In the genomic region with DNA sequence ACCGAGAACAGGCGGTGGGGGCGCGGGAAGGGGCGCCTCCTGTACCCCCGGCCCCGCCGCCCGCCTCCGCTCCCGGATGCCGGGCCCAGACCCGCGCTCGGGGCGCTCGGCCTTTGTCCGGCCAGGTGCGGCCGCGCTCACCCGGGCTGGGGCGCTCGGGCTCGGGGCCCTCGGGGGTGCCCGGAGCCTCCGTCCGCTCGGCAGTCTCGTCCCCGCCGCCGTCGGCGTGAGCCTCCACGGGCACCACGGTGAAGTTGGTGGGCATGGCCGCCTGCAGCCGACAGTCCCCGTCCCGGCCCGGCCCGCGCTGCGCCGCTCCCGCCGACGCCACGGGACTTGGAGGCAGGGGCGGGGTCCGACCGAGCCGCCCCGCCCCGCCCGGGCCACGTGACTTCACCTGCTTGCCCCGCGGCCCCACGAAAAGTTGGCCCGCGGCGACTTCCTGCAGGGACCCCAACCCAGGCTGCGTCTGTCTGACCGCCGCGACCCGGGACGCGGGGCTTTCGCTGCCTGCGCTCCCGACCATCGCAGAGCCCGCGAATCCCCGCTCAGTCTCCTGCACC, we compare ENCODE assay signal across 8 cellular contexts. TPM values are rescaled to one million over a fixed set of nuclear protein-coding genes. Genes with fewer than 3 reads are reported as not detected.
DNase-seq lines count a peak whose midpoint lies in the region; ATAC-seq and TF ChIP-seq lines count a peak whose summit lies in the region.

SLC12A7 (minus strand) TSS at position 337 of the 563 bp plus-strand sequence; CDS start at position 265, 72 bp downstream.

- peak; percentile 60 for ATAC-seq in HG02973 (IDR thresholded peaks at IDR 0.05; ENCODE audit: unreplicated experiment)

- H2AFZ ChIP-seq in osteoblast (ENCODE audit: low read length), result peak within 1 kb of the TSS; percentile 62

- no peak within 1 kb of the TSS for H3K27ac ChIP-seq in osteoblast (ENCODE audit: low read depth, low read length)
- peak within 1 kb of the TSS; percentile 80 to 94 (median 94) for H3K27ac ChIP-seq in transverse colon

- peak; percentile 70 for DNase-seq in NOMO-1 treated with DMSO at 0.1 percent for 48 hours (lab: John Stamatoyannopoulos, UW; ENCODE audit: unreplicated experiment)
- DNase-seq in activated effector memory CD4-positive, alpha-beta T cell treated with anti-CD3 and anti-CD28 coated beads, Interleukin-2, amount 50 U/mL, for 16 hours, result peak; percentile 85
- peak; percentile 58 for DNase-seq in germinal center (ENCODE audit: low spot score)
- peak; percentile 96 for DNase-seq in osteoblast (ENCODE audit: insufficient read length, low spot score, missing footprints)
- peak; percentile 81 for DNase-seq in transverse colon
- no peak for DNase-seq in NCI-H82 (lab: John Stamatoyannopoulos, UW)

- peaks cover 6% of the 10 kb centered on the region for H4K20me1 ChIP-seq in osteoblast (ENCODE audit: insufficient read depth, low read length)

- H3K27me3 ChIP-seq in osteoblast (ENCODE audit: insufficient read depth, low read length), result peaks cover 5% of the 10 kb centered on the region
- no peaks in the 10 kb centered on the region for H3K27me3 ChIP-seq in transverse colon

- H3K4me1 ChIP-seq in osteoblast (ENCODE audit: insufficient read depth, low read length), result peaks cover 4% of the 10 kb centered on the region
- H3K4me1 ChIP-seq in transverse colon, result peaks cover 8 to 41% (median 40%) of the 10 kb centered on the region in 4 donors

- WGBS in transverse colon (ENCODE audit: low coverage in 1 of 2), 2 donors, result 1% methylated on average over 49 of the region's 79 CpGs; no CpG with 5 or more reads in 1 of the 2 donors

- H3K36me3 ChIP-seq in osteoblast (ENCODE audit: insufficient read depth, low read length) (no peaks in the 10 kb centered on the region), transverse colon (no peaks in the 10 kb centered on the region)

- intact Hi-C loops in transverse colon (cut with DNase I; ENCODE audit: low total_unique reads), result no loop called here

- TF ChIP-seq POLR2A in GM15510 (IDR thresholded peaks at IDR 0.05; ENCODE audit: borderline replicate concordance, extremely low read depth, insufficient read length) (peak; percentile 61), transverse colon (IDR thresholded peaks at IDR 0.05) (peak; percentile 54)

- H3K79me2 ChIP-seq in osteoblast (ENCODE audit: insufficient read depth, low read length), result no peaks in the 10 kb centered on the region

- H3K4me3 ChIP-seq in osteoblast (ENCODE audit: insufficient read depth, low read length), result peak within 1 kb of the TSS; percentile 80
- peak within 1 kb of the TSS; percentile 84 to 97 (median 92) for H3K4me3 ChIP-seq in transverse colon

- H3K9me3 ChIP-seq in osteoblast (ENCODE audit: low read depth, low read length) (no peaks in the 10 kb centered on the region), transverse colon (no peaks in the 10 kb centered on the region)

- H3K4me2 ChIP-seq in osteoblast (ENCODE audit: insufficient read depth, low read length), result peak within 1 kb of the TSS; percentile 75

- no peak for TF ChIP-seq EP300 in transverse colon (IDR thresholded peaks at IDR 0.05; ENCODE audit: low read depth)

- in situ Hi-C loops in transverse colon (cut with MboI; ENCODE audit: low pct_ligation_motif_present in 1 of 4, low pct_unique_long_range_greater_than_20kb in 1 of 4, low sequenced_read_pairs in 3 of 4), result no loop called here

- TF ChIP-seq CTCF in osteoblast (IDR thresholded peaks at IDR 0.05; ENCODE audit: extremely low read depth, low read depth, low read length) (no peak), transverse colon (IDR thresholded peaks at IDR 0.05) (no peak)

RNA-seq across cellular contexts. Expression of gene SLC12A7, which starts in this region (rescaled TPM):
- total RNA-seq in osteoblast (6.9 and 8.0 TPM in 2 replicates), transverse colon (100 to 1,000 TPM in 1 of 4 donors, 10 to 100 TPM in 3; 60.7 to 144 (median 61.4) TPM)
